ENCODE assay signal across 13 cellular contexts in the genomic region with DNA sequence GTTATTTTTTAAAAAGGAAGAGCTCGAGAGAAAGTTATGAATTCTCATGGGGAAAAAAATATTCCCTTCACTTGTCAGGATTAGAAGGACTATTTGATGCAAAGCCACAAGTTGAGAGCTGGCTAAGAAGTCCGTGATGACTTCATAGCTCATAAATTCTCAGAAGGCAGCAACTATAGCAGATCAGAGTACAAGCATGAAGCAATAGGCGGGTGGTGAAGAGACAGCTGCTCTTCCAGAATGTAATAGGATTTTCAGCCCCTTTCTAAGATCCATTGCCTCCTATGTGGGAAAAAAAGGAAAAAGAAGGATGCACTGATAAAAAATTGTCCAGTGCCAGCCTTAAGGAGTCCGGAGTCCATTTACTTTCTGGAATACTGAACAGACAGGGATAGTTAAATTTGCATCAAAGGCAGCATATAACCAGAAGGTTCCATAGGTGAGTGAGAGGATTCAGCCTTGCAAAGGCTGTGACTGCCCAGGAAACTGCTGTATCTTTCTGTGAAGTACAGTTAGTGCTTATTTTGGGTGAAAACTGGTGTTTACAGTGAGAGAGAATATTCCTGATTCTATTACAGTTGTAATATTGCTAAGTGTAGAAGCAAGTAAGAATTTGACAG.
DNase-seq lines count a peak whose midpoint lies in the region; FAIRE-seq and TF ChIP-seq lines count a peak whose summit lies in the region.
"Had no signal": no experiment of that assay in that cellular context is flagged by ENCODE, and none has a peak within 500 bp of the region (broad histone marks: within the 10 kb centered on the region; RNA-seq: fewer than 3 reads in every experiment).

No MANE protein-coding gene starts in this region.

- intact Hi-C loops in ovary (cut with DNase I): no loop called here

- TF ChIP-seq RAD21 in H1 (IDR thresholded peaks at IDR 0.05 in 1 of 2, conservative IDR thresholded peaks at IDR 0.05 in 1 of 2; ENCODE audit: low read depth in 2 of 2, low read length in 2 of 2): no peak

- no peak overlapping the region for H4K8ac ChIP-seq in H1 (ENCODE audit: extremely low read depth, insufficient read depth, low read length)

- peak overlapping the region; percentile 70 for H3K27ac ChIP-seq in HUES64 (ENCODE audit: low read depth, low read length)
- no peak overlapping the region; the same call in 1 of the 2 replicates for H3K27ac ChIP-seq in H1 (ENCODE audit: low read depth, low read length)
- peak overlapping the region; percentile 16 for H3K27ac ChIP-seq in mesodermal cell (ENCODE audit: low read depth, low read length, severe bottlenecking)
- H3K27ac ChIP-seq in ovary: no peak overlapping the region

- H3K56ac ChIP-seq in H1 (replicated peaks; ENCODE audit: insufficient read length, low read depth, low read length): peak overlapping the region; percentile 83

- H3K9ac ChIP-seq in HUES64 (ENCODE audit: low read depth, low read length) (no peak overlapping the region), H1 (replicated peaks in 1 of 4; ENCODE audit: extremely low read depth in 1 of 4, low read depth in 3 of 4, low read length in 3 of 4) (peak overlapping the region in 1 of 4 experiments; percentile 37; a peak in 1 of 7 replicates)

- CTCF ChIA-PET in AG04449 (lab: Yijun Ruan, JAX): interaction anchor here (0.9 to 1.4 kb wide), 3 partner anchors 9 to 336 kb away, joined by 3 read pairs; no protein-coding TSS in a partner anchor
- CTCF ChIA-PET in H1 (lab: Charles Lee; ENCODE audit: partially characterized antibody): interaction anchor here (0.5 to 1.8 kb wide), 2 partner anchors 25 to 121 kb away, joined by 3 to 4 read pairs; no protein-coding TSS in a partner anchor

- FAIRE-seq in H1 (lab: Jason Lieb, UNC): no peak

- H3K4me2 ChIP-seq in H1 (ENCODE audit: insufficient read depth in 1 of 2, low read depth in 2 of 2, low read length in 2 of 2): no peak overlapping the region

- H2BK5ac ChIP-seq in H1 (ENCODE audit: low read depth, low read length): peak overlapping the region; percentile 88; the same call in 1 of the 2 replicates

- peak; percentile 73 for DNase-seq in AG04449 (ENCODE audit: low read depth, low spot score)
- no peak for DNase-seq in H1 (ENCODE audit: low read depth in 1 of 2, low spot score in 2 of 2)
- no peak for DNase-seq in NCI-H2107 treated with DMSO at 0.1 percent for 48 hours (lab: John Stamatoyannopoulos, UW; ENCODE audit: unreplicated experiment)
- DNase-seq in occipital lobe (lab: John Stamatoyannopoulos, UW): no peak
- DNase-seq in OCI-M2 (lab: John Stamatoyannopoulos, UW; ENCODE audit: unreplicated experiment): no peak
- no peak for DNase-seq in ovary
- DNase-seq: activated T-cell treated with anti-CD3 and anti-CD28 coated beads for 4 hours; CD4-positive, alpha-beta memory T cell; effector memory CD4-positive, alpha-beta T cell; naive B cell; NCI-H1105 treated with DMSO at 0.1 percent for 48 hours had no signal

- H2BK20ac ChIP-seq in H1 (ENCODE audit: low read length): peak overlapping the region; percentile 29; the same call in 1 of the 2 replicates

- peak overlapping the region; percentile 95 for H2BK120ac ChIP-seq in H1 (replicated peaks; ENCODE audit: low read depth, low read length)

- no peaks in the 10 kb centered on the region for H3K23me2 ChIP-seq in H1 (ENCODE audit: low read depth, low read length)

- H3K14ac ChIP-seq in H1 (ENCODE audit: insufficient read length): no peak overlapping the region

- H3K9me3 ChIP-seq in HUES64 (ENCODE audit: insufficient read depth, low read depth, low read length) (no peaks in the 10 kb centered on the region), H1 (ENCODE audit: insufficient read depth in 2 of 2, low read depth in 1 of 2, low read length in 1 of 2) (peaks cover 0 to 2% of the 10 kb centered on the region in 2 experiments; a peak in 1 of 4 replicates), mesodermal cell (ENCODE audit: control insufficient read depth, low read length) (no peaks in the 10 kb centered on the region), ovary (no peaks in the 10 kb centered on the region)

- H4K20me1 ChIP-seq in H1 (replicated peaks in 1 of 2; ENCODE audit: control insufficient read depth in 1 of 2, insufficient read depth in 2 of 2, low read length in 2 of 2): no peaks in the 10 kb centered on the region

- peak overlapping the region; percentile 88 for H4K91ac ChIP-seq in H1 (replicated peaks; ENCODE audit: insufficient read length, low read length)

- H3K23ac ChIP-seq in H1 (ENCODE audit: insufficient read length): no peak overlapping the region

- TF ChIP-seq EP300 in H1 (IDR thresholded peaks at IDR 0.05; ENCODE audit: borderline replicate concordance in 1 of 2, low read depth in 2 of 2, low read length in 2 of 2): no peak
- no peak for TF ChIP-seq EP300 in ovary (IDR thresholded peaks at IDR 0.05)

- no peaks in the 10 kb centered on the region for H3K27me3 ChIP-seq in HUES64 (ENCODE audit: insufficient read depth, low read length)
- H3K27me3 ChIP-seq in H1 (replicated peaks in 1 of 4; ENCODE audit: control insufficient read depth in 3 of 4, extremely low read depth in 1 of 4, insufficient read depth in 3 of 4, low read length in 3 of 4): no peaks in the 10 kb centered on the region
- no peaks in the 10 kb centered on the region for H3K27me3 ChIP-seq in ovary

- H3K79me1 ChIP-seq in H1 (ENCODE audit: low read depth, low read length): no peaks in the 10 kb centered on the region

- 0 out of 2 replicates have a peak overlapping the region, but pooled peaks have one; percentile 21 for H2AFZ ChIP-seq in H1 (ENCODE audit: low read length)

- no peak overlapping the region for H2BK15ac ChIP-seq in H1 (ENCODE audit: low read length)

- H3K4me3 ChIP-seq in AG04449 (ENCODE audit: low read depth, low read length): no peak overlapping the region
- H3K4me3 ChIP-seq in HUES64 (ENCODE audit: low read length): no peak overlapping the region
- H3K4me3 ChIP-seq in H1 (ENCODE audit: extremely low read depth in 1 of 4, insufficient read depth in 2 of 4, low read depth in 3 of 4, low read length in 4 of 4): no peak overlapping the region
- H3K4me3 ChIP-seq in mesodermal cell (ENCODE audit: extremely low read depth, insufficient read depth, low read length, poor library complexity, severe bottlenecking): no peak overlapping the region
- H3K4me3 ChIP-seq in ovary: no peak overlapping the region

- H2AK5ac ChIP-seq in H1 (ENCODE audit: low read depth, low read length): no peak overlapping the region

- peak overlapping the region; percentile 84 for H3K4ac ChIP-seq in H1 (replicated peaks; ENCODE audit: insufficient read length, low read depth, low read length)

- H4K5ac ChIP-seq in H1 (ENCODE audit: insufficient read length, low read depth, low read length): peak overlapping the region; percentile 60

- TF ChIP-seq CTCF in AG04449 (IDR thresholded peaks at IDR 0.05; ENCODE audit: insufficient read depth, low read length, missing control alignments) (no peak), H1 (IDR thresholded peaks at IDR 0.05; ENCODE audit: control extremely low read depth in 1 of 3, insufficient read depth in 1 of 3, low read depth in 1 of 3, low read length in 3 of 3) (no peak), ovary (IDR thresholded peaks at IDR 0.05) (no peak)

- TF ChIP-seq POLR2A in H1 (IDR thresholded peaks at IDR 0.05; ENCODE audit: control extremely low read depth in 1 of 2, low read depth in 2 of 2, low read length in 2 of 2) (no peak), ovary (IDR thresholded peaks at IDR 0.05) (no peak)

- POLR2A ChIA-PET in AG04449 (lab: Yijun Ruan, JAX): no interaction called here
- POLR2A ChIA-PET in H1 (lab: Charles Lee; ENCODE audit: partially characterized antibody): no interaction called here

- H3K79me2 ChIP-seq in H1 (ENCODE audit: control insufficient read depth in 1 of 2, insufficient read depth in 2 of 2, low read length in 2 of 2): no peaks in the 10 kb centered on the region

- no peaks in the 10 kb centered on the region for H3K36me3 ChIP-seq in HUES64 (ENCODE audit: insufficient read depth, low read length)
- no peaks in the 10 kb centered on the region for H3K36me3 ChIP-seq in H1 (ENCODE audit: control insufficient read depth in 2 of 4, insufficient read depth in 4 of 4, low read length in 3 of 4)
- no peaks in the 10 kb centered on the region for H3K36me3 ChIP-seq in mesodermal cell (ENCODE audit: control insufficient read depth, insufficient read depth, low read length)
- H3K36me3 ChIP-seq in ovary: no peaks in the 10 kb centered on the region

- WGBS in HUES64: 88% methylated on average over 4 of the region's 4 CpGs
- WGBS in H1 (ENCODE audit: extremely low coverage in 1 of 2, insufficient coverage in 1 of 2, insufficient read length in 1 of 2, insufficient replicate concordance in 2 of 2, low coverage in 1 of 2, low lambda C conversion rate in 2 of 2, missing lambda C conversion rate in 1 of 2), 2 experiments: 80% methylated on average over 4 of the region's 4 CpGs; no CpG with 5 or more reads in 1 of the 2 experiments
- WGBS in mesodermal cell (ENCODE audit: insufficient coverage in 2 of 2), 2 experiments: 78 to 100% methylated on average over 2 to 3 of the region's 4 CpGs
- WGBS in ovary, 3 donors: 29 to 40% (median 38%) methylated on average over 4 of the region's 4 CpGs

- H3K18ac ChIP-seq in H1 (ENCODE audit: extremely low read depth, low read length): no peak overlapping the region

- H2BK12ac ChIP-seq in H1 (ENCODE audit: low read depth, low read length): 0 out of 2 replicates have a peak overlapping the region, but pooled peaks have one; percentile 90

- H3K4me1 ChIP-seq in HUES64 (ENCODE audit: insufficient read depth, low read length) (peaks cover 40% of the 10 kb centered on the region), H1 (replicated peaks in 1 of 4; ENCODE audit: control insufficient read depth in 3 of 4, insufficient read depth in 4 of 4, low read length in 3 of 4) (peaks cover 0 to 9% (median 5%) of the 10 kb centered on the region in 4 experiments; a peak in 4 of 7 replicates), mesodermal cell (ENCODE audit: control insufficient read depth, insufficient read depth, low read length, poor library complexity, severe bottlenecking) (no peaks in the 10 kb centered on the region), ovary (ENCODE audit: insufficient read depth) (peaks cover 2% of the 10 kb centered on the region)

TF ChIP-seq in H1, 55 proteins besides CTCF, POLR2A, EP300 and RAD21 (continues in another document):
- TF ChIP-seq RBBP5 (IDR thresholded peaks at IDR 0.05; ENCODE audit: borderline replicate concordance, low read depth, low read length) (no peak), TAF7 (optimal IDR thresholded peaks at IDR 0.05; ENCODE audit: borderline replicate concordance, low read depth, low read length) (no peak), SAP30 (IDR thresholded peaks at IDR 0.05; ENCODE audit: insufficient read depth, insufficient replicate concordance, low read length) (no peak), GTF2F1 (IDR thresholded peaks at IDR 0.05; ENCODE audit: borderline replicate concordance, low read depth, low read length) (no peak), CTBP2 (IDR thresholded peaks at IDR 0.05; ENCODE audit: borderline replicate concordance, insufficient read depth, insufficient read length, low read length) (no peak), BACH1 (IDR thresholded peaks at IDR 0.05; ENCODE audit: low read length) (no peak), SP2 (IDR thresholded peaks at IDR 0.05; ENCODE audit: low read length) (no peak), SP1 (IDR thresholded peaks at IDR 0.05; ENCODE audit: low read depth, low read length) (no peak)

Comparison
In these comparisons a context has a peak if more than half of its experiments do, and no peak if none do; other contexts are left out.
1. H3K27ac ChIP-seq: peak in HUES64 (single experiment) and mesodermal cell (single experiment); none in H1 (single experiment) and ovary (0 of 2).